In genomic region chr17:55289106-55289446, GRCh38 we compare ENCODE assay signal across 27 cellular contexts. TPM values are rescaled to one million over a fixed set of nuclear protein-coding genes. Genes with fewer than 3 reads are reported as not detected.
DNase-seq lines count a peak whose midpoint lies in the region; ATAC-seq, FAIRE-seq and TF ChIP-seq lines count a peak whose summit lies in the region.
"Had no signal": no experiment of that assay in that cellular context is flagged by ENCODE, and none has a peak within 500 bp of the region (broad histone marks: within the 10 kb centered on the region; RNA-seq: fewer than 3 reads in every experiment).

No MANE protein-coding gene starts in this region.

- H3K27me3 Mint-ChIP-seq in neural crest cell (ENCODE audit: low read depth) = no peaks in the 10 kb centered on the region
- peaks cover 0 to 3% (median 0%) of the 10 kb centered on the region in 5 donors for H3K27me3 Mint-ChIP-seq in naive thymus-derived CD8-positive, alpha-beta T cell

- FAIRE-seq in HTR-8/SVneo (lab: Jason Lieb, UNC) = no peak
- FAIRE-seq: A204.1, GM12891, H1 had no signal

- TF ChIP-seq CTCF in esophagus muscularis mucosa (IDR thresholded peaks at IDR 0.05) (no peak), neural crest cell (conservative IDR thresholded peaks at IDR 0.05) (no peak)

- 50% methylated on average over 1 of the region's 1 CpG for WGBS in esophagus muscularis mucosa

- TF ChIP-seq EP300 in esophagus muscularis mucosa (IDR thresholded peaks at IDR 0.05) = no peak

- H3K4me3 ChIP-seq in MG63 (no peak overlapping the region), esophagus muscularis mucosa (no peak overlapping the region)
- H3K4me3 ChIP-seq: PC-9 had no signal

- no peaks in the 10 kb centered on the region for H3K4me1 Mint-ChIP-seq in neural crest cell
- H3K4me1 Mint-ChIP-seq in naive thymus-derived CD8-positive, alpha-beta T cell = peaks cover 4 to 10% (median 9%) of the 10 kb centered on the region in 4 donors

- H3K36me3 Mint-ChIP-seq in neural crest cell (ENCODE audit: low read depth) = no peaks in the 10 kb centered on the region
- H3K36me3 Mint-ChIP-seq in naive thymus-derived CD8-positive, alpha-beta T cell = peaks cover 0 to 1% (median 0%) of the 10 kb centered on the region in 3 donors
- H3K36me3 Mint-ChIP-seq: CD8-positive, alpha-beta T cell had no signal

- H3K9me3 ChIP-seq in MG63 (peaks cover 28% of the 10 kb centered on the region), esophagus muscularis mucosa (no peaks in the 10 kb centered on the region)
- H3K9me3 ChIP-seq: Caco-2 had no signal

- peaks cover 10% of the 10 kb centered on the region for H3K9me3 Mint-ChIP-seq in neural crest cell
- H3K9me3 Mint-ChIP-seq in naive thymus-derived CD8-positive, alpha-beta T cell = no peaks in the 10 kb centered on the region
- H3K9me3 Mint-ChIP-seq: CD8-positive, alpha-beta T cell had no signal

- H3K4me1 ChIP-seq in esophagus muscularis mucosa = peaks cover 66 to 82% (median 79%) of the 10 kb centered on the region in 4 donors

- H3K27ac ChIP-seq in esophagus muscularis mucosa (replicated peaks in 1 of 4) = peak overlapping the region; percentile 91 to 99 (median 95)
- H3K27ac ChIP-seq: KMS-11, PC-9 had no signal

- H3K36me3 ChIP-seq in MG63 (no peaks in the 10 kb centered on the region), esophagus muscularis mucosa (peaks cover 0 to 14% (median 0%) of the 10 kb centered on the region in 4 donors)

- H3K4me3 Mint-ChIP-seq in neural crest cell = no peak overlapping the region
- H3K4me3 Mint-ChIP-seq in naive thymus-derived CD8-positive, alpha-beta T cell = no peak overlapping the region
- H3K4me3 Mint-ChIP-seq: CD8-positive, alpha-beta T cell; IgD-negative memory B cell had no signal

- TF ChIP-seq POLR2A in esophagus muscularis mucosa (IDR thresholded peaks at IDR 0.05; ENCODE audit: low read depth) = no peak

- DNase-seq in MG63 (peak; percentile 66), esophagus muscularis mucosa (ENCODE audit: extremely low spot score) (no peak), left ventricle myocardium superior (peak; percentile 54), neural crest cell (ENCODE audit: low read depth, low spot score) (no peak), HTR-8/SVneo (ENCODE audit: insufficient read length, low spot score) (no peak)
- DNase-seq in activated CD4-positive, CD25-positive, alpha-beta regulatory T cell (lab: John Stamatoyannopoulos, UW) = no peak
- DNase-seq in naive thymus-derived CD8-positive, alpha-beta T cell = no peak
- DNase-seq: C1 segment of cervical spinal cord; Caco-2; CD8-positive, alpha-beta T cell; DMS79 treated with DMSO at 0.1 percent for 48 hours; GF-D8; NCI-H1048; NCI-H1417; NCI-H1694; NCI-H2029 treated with DMSO at 0.1 percent for 48 hours; NCI-H2227 treated with DMSO at 0.1 percent for 48 hours; NCI-H526 treated with DMSO at 0.1 percent for 48 hours; PC-9; SHP77 treated with DMSO at 0.1 percent for 48 hours had no signal

- peak; percentile 75 for ATAC-seq in left ventricle myocardium superior
- no peak for ATAC-seq in GM18907 (IDR thresholded peaks at IDR 0.05; ENCODE audit: unreplicated experiment)
- no peak for ATAC-seq in naive thymus-derived CD8-positive, alpha-beta T cell
- ATAC-seq: CD8-positive, alpha-beta T cell; HCT116 had no signal

- intact Hi-C loops in esophagus muscularis mucosa (cut with DNase I) = no loop called here
- intact Hi-C loops in left ventricle myocardium superior (cut with micrococcal nuclease) = no loop called here

- no peaks in the 10 kb centered on the region for H3K27me3 ChIP-seq in MG63
- H3K27me3 ChIP-seq in esophagus muscularis mucosa = no peaks in the 10 kb centered on the region

- H3K27ac Mint-ChIP-seq in neural crest cell (ENCODE audit: unreplicated experiment) = peak overlapping the region; percentile 71
- H3K27ac Mint-ChIP-seq in naive thymus-derived CD8-positive, alpha-beta T cell = no peak overlapping the region
- H3K27ac Mint-ChIP-seq: CD8-positive, alpha-beta T cell; IgD-negative memory B cell had no signal

- POLR2A ChIA-PET in naive thymus-derived CD8-positive, alpha-beta T cell (lab: Charles Lee) = interaction anchor here (0.7 kb wide), 1 partner anchor 1227 kb away, joined by 4 read pairs; no protein-coding TSS in a partner anchor

RNA-seq across cellular contexts. Expression of gene HLF, which starts 24.3 kb away (rescaled TPM):
- 1.9 and 8.2 TPM in 2 replicates for total RNA-seq in MG63 (2014; rRNA removed; shearing (Covaris generic); ENCODE audit: low replicate concordance)
- total RNA-seq in esophagus muscularis mucosa (100 to 1,000 TPM; 137 to 176 (median 154) TPM), left ventricle myocardium superior (38.8 TPM), neural crest cell (not detected in 2 replicates)
- under 1 TPM; 0.49 TPM for total RNA-seq in naive thymus-derived CD8-positive, alpha-beta T cell
- under 1 TPM in 1 of 3 donors, not detected in 2; 0.03 TPM for polyA plus RNA-seq in naive thymus-derived CD8-positive, alpha-beta T cell
- total RNA-seq: PC-9 had no signal
- polyA plus RNA-seq: IgD-negative memory B cell had no signal

Comparison
In these comparisons a context has a peak if more than half of its experiments do, and no peak if none do; other contexts are left out.
1. DNase-seq: peak in MG63 (single experiment) and left ventricle myocardium superior (single experiment); none in esophagus muscularis mucosa (single experiment), neural crest cell (single experiment), HTR-8/SVneo (single experiment), activated CD4-positive, CD25-positive, alpha-beta regulatory T cell (0 of 4) and naive thymus-derived CD8-positive, alpha-beta T cell (0 of 10).